Comparison of ENCODE assay signal across 25 cellular contexts in genomic region chr9:85045271-85045670, GRCh38.
"Had no signal": no experiment of that assay in that cellular context is flagged by ENCODE, and none has a peak within 500 bp of the region (broad histone marks: within the 10 kb centered on the region; RNA-seq: fewer than 3 reads in every experiment).

No MANE protein-coding gene starts in this region.

- FAIRE-seq: keratinocyte had no signal

- H3K36me3 Mint-ChIP-seq: mesothelial cell of epicardium; naive thymus-derived CD4-positive, alpha-beta T cell; stimulated activated naive B cell treated with anti-CD40 and anti-IgM and Interleukin-4, amounts not matched to agents 10 μg/mL and 1 μg/mL and 100 μg/mL, for 72 hours had no signal

- H3K27me3 ChIP-seq: gastrocnemius medialis, hepatocyte, tibial nerve, uterus had no signal

- H3K4me2 ChIP-seq: hepatocyte had no signal

- H3K4me3 ChIP-seq: gastrocnemius medialis, hepatocyte, tibial nerve, uterus had no signal

- ATAC-seq: gastrocnemius medialis; naive thymus-derived CD4-positive, alpha-beta T cell; stimulated activated naive B cell treated with anti-CD40 and anti-IgM and Interleukin-4, amounts not matched to agents 10 μg/mL and 1 μg/mL and 100 μg/mL, for 72 hours had no signal

- H3K27ac ChIP-seq: gastrocnemius medialis, hepatocyte, tibial nerve, uterus, VCaP had no signal

- H3K79me2 ChIP-seq: hepatocyte had no signal

- H3K9me3 ChIP-seq: gastrocnemius medialis, tibial nerve, uterus had no signal

- H3K27me3 Mint-ChIP-seq: stimulated activated naive B cell treated with anti-CD40 and anti-IgM and Interleukin-4, amounts not matched to agents 10 μg/mL and 1 μg/mL and 100 μg/mL, for 72 hours had no signal

- DNase-seq: activated CD4-positive, alpha-beta T cell treated with anti-CD3 and anti-CD28 coated beads for 48 hours; activated CD4-positive, alpha-beta T cell treated with anti-CD3 and anti-CD28 coated beads, Interleukin-2, amount 50 U/mL, for 48 hours; activated CD8-positive, alpha-beta memory T cell treated with anti-CD3 and anti-CD28 coated beads for 24 hours; activated effector memory CD4-positive, alpha-beta T cell treated with anti-CD3 and anti-CD28 coated beads, Interleukin-2, amount 50 U/mL, for 16 hours; activated naive CD4-positive, alpha-beta T cell treated with anti-CD3 and anti-CD28 coated beads for 36 hours; activated T-cell treated with anti-CD3 and anti-CD28 coated beads, Interleukin-2, amount 50 U/mL, for 1 hour; amniotic stem cell; central memory CD4-positive, alpha-beta T cell; dermis blood vessel endothelial cell; effector memory CD4-positive, alpha-beta T cell; erythroblast; gastrocnemius medialis; naive thymus-derived CD4-positive, alpha-beta T cell; posterior cingulate gyrus; right cardiac atrium; stimulated activated CD4-positive, alpha-beta T cell treated with anti-CD3 and anti-CD28 coated beads, Interleukin-15, amount 100 ng/mL, for 24 hours; stimulated activated CD4-positive, alpha-beta T cell treated with anti-CD3 and anti-CD28 coated beads, Interleukin-2, amount 100 ng/mL, for 24 hours; stimulated activated naive B cell treated with anti-CD40 and anti-IgM and Interleukin-4, amounts not matched to agents 10 μg/mL and 1 μg/mL and 100 μg/mL, for 72 hours; uterus had no signal

- H3K4me1 ChIP-seq: gastrocnemius medialis, uterus had no signal

- H2AFZ ChIP-seq: hepatocyte had no signal

- H3K4me3 Mint-ChIP-seq: activated naive CD4-positive, alpha-beta T cell treated with anti-CD3 and anti-CD28 coated beads for 36 hours; activated T-helper 1 cell treated with anti-CD3 and anti-CD28 coated beads, Interleukin-12 subunit alpha, Interleukin-12 subunit beta, Interleukin-2, Interleukin-4 antibody, amounts not matched to agents 30 ng/mL and 10 ng/mL and 1 ng/mL, durations not matched to agents 14 hours and 24 hours and 36 hours; mesothelial cell of epicardium; naive thymus-derived CD4-positive, alpha-beta T cell; stimulated activated naive B cell treated with anti-CD40 and anti-IgM and Interleukin-4, amounts not matched to agents 10 μg/mL and 1 μg/mL and 100 μg/mL, for 72 hours had no signal

- H3K9me3 Mint-ChIP-seq: activated naive CD4-positive, alpha-beta T cell treated with anti-CD3 and anti-CD28 coated beads for 36 hours; activated T-helper 1 cell treated with anti-CD3 and anti-CD28 coated beads, Interleukin-12 subunit alpha, Interleukin-12 subunit beta, Interleukin-2, Interleukin-4 antibody, amounts not matched to agents 30 ng/mL and 10 ng/mL and 1 ng/mL, durations not matched to agents 14 hours and 24 hours and 36 hours; mesothelial cell of epicardium; stimulated activated naive B cell treated with anti-CD40 and anti-IgM and Interleukin-4, amounts not matched to agents 10 μg/mL and 1 μg/mL and 100 μg/mL, for 72 hours had no signal

- H3K27ac Mint-ChIP-seq: activated naive CD4-positive, alpha-beta T cell treated with anti-CD3 and anti-CD28 coated beads for 36 hours; activated T-helper 1 cell treated with anti-CD3 and anti-CD28 coated beads, Interleukin-12 subunit alpha, Interleukin-12 subunit beta, Interleukin-2, Interleukin-4 antibody, amounts not matched to agents 30 ng/mL and 10 ng/mL and 1 ng/mL, durations not matched to agents 14 hours and 24 hours and 36 hours; mesothelial cell of epicardium; naive thymus-derived CD4-positive, alpha-beta T cell; stimulated activated naive B cell treated with anti-CD40 and anti-IgM and Interleukin-4, amounts not matched to agents 10 μg/mL and 1 μg/mL and 100 μg/mL, for 72 hours had no signal

- H3K36me3 ChIP-seq: gastrocnemius medialis, tibial nerve, uterus had no signal

- H3K4me1 Mint-ChIP-seq: mesothelial cell of epicardium; naive thymus-derived CD4-positive, alpha-beta T cell; stimulated activated naive B cell treated with anti-CD40 and anti-IgM and Interleukin-4, amounts not matched to agents 10 μg/mL and 1 μg/mL and 100 μg/mL, for 72 hours had no signal
